ENCODE assay signal across 8 cellular contexts in the genomic region with DNA sequence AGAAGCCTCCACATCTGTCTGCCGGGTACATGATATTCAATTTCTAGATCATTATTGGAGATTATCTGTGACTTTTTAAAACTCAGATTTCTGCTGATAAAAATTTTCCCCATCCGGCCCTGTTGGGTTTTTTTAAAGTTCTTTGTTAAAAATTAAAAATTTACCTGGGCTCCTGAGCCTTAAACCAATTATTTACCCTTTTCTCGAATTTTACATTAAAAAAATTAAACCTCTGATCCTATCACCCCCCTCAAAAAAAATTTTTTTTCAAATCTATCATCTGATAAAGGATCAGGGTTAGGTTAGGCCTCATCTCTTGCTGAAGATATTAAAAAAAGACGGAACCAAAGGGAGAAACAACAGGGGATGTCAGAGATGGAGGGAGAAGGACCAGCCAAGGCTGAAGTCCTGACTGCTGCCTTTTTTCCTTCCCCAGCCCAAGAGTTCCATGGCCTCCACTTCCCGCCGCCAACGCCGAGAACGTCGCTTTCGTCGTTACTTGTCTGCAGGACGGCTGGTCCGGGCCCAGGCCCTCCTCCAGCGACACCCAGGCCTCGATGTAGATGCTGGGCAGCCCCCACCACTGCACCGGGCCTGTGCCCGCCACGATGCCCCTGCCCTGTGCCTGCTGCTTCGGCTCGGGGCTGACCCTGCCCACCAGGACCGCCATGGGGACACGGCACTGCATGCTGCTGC. TPM values are rescaled to one million over a fixed set of nuclear protein-coding genes. Genes with fewer than 3 reads are reported as not detected.
DNase-seq lines count a peak whose midpoint lies in the region; ATAC-seq and TF ChIP-seq lines count a peak whose summit lies in the region.

No MANE protein-coding gene starts in this region.

- intact Hi-C loops in Calu3 (cut with micrococcal nuclease; ENCODE audit: unreplicated experiment), result loop anchor here (5.0 kb wide), 1 partner anchor 146 kb away; a partner anchor contains a TSS
- intact Hi-C loops in ovary (cut with DNase I), result loop anchor here in 3 of 4 donors (5.0 to 10.0 kb wide), 5 partner anchors 34 to 287 kb away; a partner anchor contains a TSS

- CTCF ChIA-PET in Calu3 (lab: Charles Lee) (interaction anchor here (0.7 to 4.1 kb wide), 11 partner anchors 27 to 224 kb away, joined by 3 to 84 read pairs (median 5); a partner anchor contains a TSS), GM10248 (lab: Yijun Ruan, JAX) (interaction anchor here (0.6 to 54.8 kb wide), 9 partner anchors 10 to 278 kb away, joined by 3 to 2725 read pairs (median 4); a partner anchor contains a TSS)

- DNase-seq in Calu3 (no peak), Peyer's patch (no peak), epithelial cell of proximal tubule (ENCODE audit: low read depth) (no peak), ovary (peak; percentile 25 to 66 (median 60)), GM10248 (ENCODE audit: extremely low spot score) (no peak), NK-92 (lab: John Stamatoyannopoulos, UW; ENCODE audit: unreplicated experiment) (no peak), NCI-H1694 (lab: John Stamatoyannopoulos, UW) (no peak)

- H3K9me3 ChIP-seq in Peyer's patch (no peaks in the 10 kb centered on the region), ovary (no peaks in the 10 kb centered on the region)

- H3K4me1 ChIP-seq in Peyer's patch (peaks cover 0 to 23% (median 7%) of the 10 kb centered on the region in 4 donors), ovary (ENCODE audit: insufficient read depth) (peaks cover 6% of the 10 kb centered on the region)

- TF ChIP-seq EP300 in ovary (IDR thresholded peaks at IDR 0.05), result no peak

- BruUV-seq in Calu3 (replicated peaks; lab: Mats Ljungman, UMichigan), result TSS peak; percentile 49

- peaks cover 54% of the 10 kb centered on the region for H3K36me3 Mint-ChIP-seq in Calu3 (ENCODE audit: insufficient read depth, unreplicated experiment)

- H3K27me3 Mint-ChIP-seq in Calu3 (ENCODE audit: unreplicated experiment), result no peaks in the 10 kb centered on the region

- peak overlapping the region; percentile 43 for H3K27ac Mint-ChIP-seq in Calu3 (ENCODE audit: unreplicated experiment)

- peaks cover 0 to 27% (median 0%) of the 10 kb centered on the region in 3 donors for H3K36me3 ChIP-seq in Peyer's patch
- no peaks in the 10 kb centered on the region for H3K36me3 ChIP-seq in ovary

- H3K4me3 Mint-ChIP-seq in Calu3 (ENCODE audit: low read depth, unreplicated experiment), result peak overlapping the region; percentile 71

- no peak for ATAC-seq in GM19467 (IDR thresholded peaks at IDR 0.05; ENCODE audit: unreplicated experiment)

- H3K27me3 ChIP-seq in Peyer's patch (no peaks in the 10 kb centered on the region), ovary (no peaks in the 10 kb centered on the region)

- peaks cover 17% of the 10 kb centered on the region for H3K4me1 Mint-ChIP-seq in Calu3 (ENCODE audit: low read depth, unreplicated experiment)

- POLR2A ChIA-PET in GM10248 (lab: Yijun Ruan, JAX), result interaction anchor here (0.6 to 7.3 kb wide), 9 partner anchors 11 to 280 kb away, joined by 3 to 86 read pairs (median 5); a partner anchor contains a TSS

- H3K4me3 ChIP-seq in Peyer's patch (peak overlapping the region; percentile 31 to 59 (median 44)), epithelial cell of proximal tubule (ENCODE audit: low read depth, low read length) (peak overlapping the region; percentile 65), ovary (peak overlapping the region; percentile 42)

- peak overlapping the region; percentile 74 to 82 (median 79) for H3K27ac ChIP-seq in Peyer's patch
- peak overlapping the region; percentile 18 to 69 for H3K27ac ChIP-seq in ovary

- H3K9me3 Mint-ChIP-seq in Calu3 (ENCODE audit: low read depth, unreplicated experiment), result no peaks in the 10 kb centered on the region

- no peak for TF ChIP-seq CTCF in Calu3 (IDR thresholded peaks at IDR 0.05; ENCODE audit: unreplicated experiment)
- TF ChIP-seq CTCF in Peyer's patch (IDR thresholded peaks at IDR 0.05), result no peak
- TF ChIP-seq CTCF in epithelial cell of proximal tubule (conservative IDR thresholded peaks at IDR 0.05; ENCODE audit: low read depth, low read length), result no peak
- no peak for TF ChIP-seq CTCF in ovary (IDR thresholded peaks at IDR 0.05)
- TF ChIP-seq CTCF in GM10248 (IDR thresholded peaks at IDR 0.05; ENCODE audit: control extremely low read depth, extremely low read depth, low read depth, missing control alignments), result no peak

- TF ChIP-seq POLR2A in Peyer's patch (IDR thresholded peaks at IDR 0.05), result no peak
- TF ChIP-seq POLR2A in ovary (IDR thresholded peaks at IDR 0.05), result no peak

- 59 to 73% (median 60%) methylated on average over 23 of the region's 23 CpGs for WGBS in ovary, 3 donors

RNA-seq across cellular contexts. Expression of a gene that starts 0.5 kb away (rescaled TPM):
- total RNA-seq in Calu3 (2022) (33.5 and 34.0 TPM in 2 replicates), Peyer's patch (10 to 100 TPM; 20.0 to 34.5 (median 30.1) TPM), epithelial cell of proximal tubule (11.8 and 17.8 TPM in 2 replicates), ovary (10 to 100 TPM; 23.6 to 32.4 (median 27.5) TPM)
- 10 to 100 TPM in 1 of 2 donors, 1 to 10 TPM in 1; 8.2 to 46.0 TPM for polyA plus RNA-seq in ovary

RNA-seq across cellular contexts. Expression of a gene that starts 1.5 kb away (rescaled TPM):
- total RNA-seq in Calu3 (2022) (1.0 and 1.5 TPM in 2 replicates), Peyer's patch (not detected), epithelial cell of proximal tubule (0.14 and 0.52 TPM in 2 replicates), ovary (1 to 10 TPM in 6 of 7 donors, under 1 TPM in 1; 0.93 to 3.7 (median 2.3) TPM)
- 1 to 10 TPM; 3.0 to 9.3 TPM for polyA plus RNA-seq in ovary

RNA-seq across cellular contexts. Expression of a gene that starts 6.1 kb away (rescaled TPM):
- 631 and 646 TPM in 2 replicates for total RNA-seq in Calu3 (2022)
- 1,000 to 10,000 TPM in 1 of 4 donors, 100 to 1,000 TPM in 3; 161 to 1,087 (median 280) TPM for total RNA-seq in Peyer's patch
- total RNA-seq in epithelial cell of proximal tubule, result 304 and 669 TPM in 2 replicates
- 100 to 1,000 TPM; 212 to 404 (median 362) TPM for total RNA-seq in ovary
- polyA plus RNA-seq in ovary, result 100 to 1,000 TPM; 219 to 278 TPM

RNA-seq across cellular contexts. Expression of a gene that starts 19.1 kb away (rescaled TPM):
- not detected in 2 replicates for total RNA-seq in Calu3 (2022)
- not detected for total RNA-seq in Peyer's patch
- total RNA-seq in epithelial cell of proximal tubule, result not detected in 2 replicates
- not detected for total RNA-seq in ovary
- polyA plus RNA-seq in ovary, result not detected

RNA-seq across cellular contexts. Expression of a gene that starts 24.2 kb away (rescaled TPM):
- total RNA-seq in Calu3 (2022) (not detected in 2 replicates), Peyer's patch (not detected), epithelial cell of proximal tubule (not detected in 2 replicates), ovary (1 to 10 TPM in 1 of 7 donors, under 1 TPM in 1, not detected in 5; 0.18 to 1.3 TPM)
- under 1 TPM; 0.17 to 0.43 TPM for polyA plus RNA-seq in ovary

Comparison
In these comparisons a context has a peak if more than half of its experiments do, and no peak if none do; other contexts are left out.
1. DNase-seq: peak in ovary (5 of 5); none in Calu3 (single experiment), Peyer's patch (0 of 3), epithelial cell of proximal tubule (single experiment), GM10248 (single experiment), NK-92 (single experiment) and NCI-H1694 (single experiment).
2. Peak in every context shown above with its lines, with median percentiles within 50 percentile points of each other: H3K4me3 ChIP-seq.